In the genomic region with DNA sequence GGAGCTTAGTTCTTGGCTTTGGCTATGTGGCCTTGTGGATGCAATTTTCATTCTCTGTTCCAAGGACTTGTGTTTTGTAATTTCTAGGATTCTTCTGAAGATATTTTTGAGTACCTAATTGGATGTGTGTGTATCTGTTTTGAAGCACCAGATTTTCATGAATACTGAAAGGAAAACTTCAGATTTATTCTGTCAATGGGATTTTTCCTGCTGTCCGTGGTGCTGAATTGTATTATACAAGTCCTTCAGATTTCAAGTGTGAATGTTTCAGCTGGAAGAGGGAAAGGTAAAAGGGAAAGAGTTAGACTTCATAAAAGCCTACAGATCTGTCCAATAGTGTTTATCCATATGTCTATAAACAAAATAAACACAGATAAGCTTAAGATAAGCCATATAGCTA, we compare ENCODE assay signal across 20 cellular contexts. TPM values are rescaled to one million over a fixed set of nuclear protein-coding genes. Genes with fewer than 3 reads are reported as not detected.
DNase-seq lines count a peak whose midpoint lies in the region; ATAC-seq, FAIRE-seq and TF ChIP-seq lines count a peak whose summit lies in the region.
"Had no signal": no experiment of that assay in that cellular context is flagged by ENCODE, and none has a peak within 500 bp of the region (broad histone marks: within the 10 kb centered on the region; RNA-seq: fewer than 3 reads in every experiment).

No MANE protein-coding gene starts in this region.

- ATAC-seq in K562: no peak
- no peak for ATAC-seq in activated T-cell treated with anti-CD3 and anti-CD28 coated beads, Interleukin-2, amount 50 U/mL, for 72 hours (replicated peaks in 1 of 2)

- H3K4me1 ChIP-seq in K562 (replicated peaks in 1 of 2; ENCODE audit: control insufficient read depth in 2 of 2, insufficient read depth in 2 of 2, low read length in 2 of 2) (no peaks in the 10 kb centered on the region), liver (ENCODE audit: control insufficient read depth in 4 of 4, insufficient read depth in 4 of 4, low read length in 3 of 4) (no peaks in the 10 kb centered on the region), testis (no peaks in the 10 kb centered on the region), osteoblast (ENCODE audit: insufficient read depth, low read length) (no peaks in the 10 kb centered on the region)
- H3K4me1 ChIP-seq: uterus had no signal

- H3K9me3 ChIP-seq in K562 (replicated peaks; ENCODE audit: control insufficient read depth, insufficient read depth, low read depth, low read length): no peaks in the 10 kb centered on the region
- no peaks in the 10 kb centered on the region for H3K9me3 ChIP-seq in liver (ENCODE audit: control insufficient read depth in 4 of 4, low read length in 3 of 4)
- no peaks in the 10 kb centered on the region for H3K9me3 ChIP-seq in testis
- no peaks in the 10 kb centered on the region for H3K9me3 ChIP-seq in osteoblast (ENCODE audit: low read depth, low read length)
- H3K9me3 ChIP-seq: uterus had no signal

- no peak overlapping the region for H3K4me3 ChIP-seq in K562
- no peak overlapping the region for H3K4me3 ChIP-seq in liver (ENCODE audit: low read depth in 1 of 3, low read length in 3 of 3)
- no peak overlapping the region for H3K4me3 ChIP-seq in testis
- H3K4me3 ChIP-seq in osteoblast (ENCODE audit: insufficient read depth, low read length): no peak overlapping the region
- H3K4me3 ChIP-seq: uterus had no signal

- no peaks in the 10 kb centered on the region for H4K20me1 ChIP-seq in K562 (replicated peaks; ENCODE audit: control insufficient read depth, insufficient read depth, low read length)
- no peaks in the 10 kb centered on the region for H4K20me1 ChIP-seq in osteoblast (ENCODE audit: insufficient read depth, low read length)

- no peaks in the 10 kb centered on the region for H3K9me1 ChIP-seq in K562 (ENCODE audit: control insufficient read depth, insufficient read depth, low read length)

- no peak for TF ChIP-seq EP300 in K562 (IDR thresholded peaks at IDR 0.05; ENCODE audit: low read length)

- H3K27ac ChIP-seq in K562 (ENCODE audit: extremely low read depth, low read depth, low read length) (no peak overlapping the region), liver (ENCODE audit: low read depth in 1 of 2, low read length in 2 of 2) (no peak overlapping the region), testis (no peak overlapping the region), osteoblast (ENCODE audit: low read depth, low read length) (no peak overlapping the region)
- H3K27ac ChIP-seq: uterus had no signal

- H2AFZ ChIP-seq in K562 (ENCODE audit: low read depth, low read length) (no peak overlapping the region), osteoblast (ENCODE audit: low read length) (no peak overlapping the region)

- in situ Hi-C loops in Caki2 (cut with HindIII; ENCODE audit: low pct_unique_long_range_greater_than_20kb, low sequenced_read_pairs) (no loop called here), K562 (cut with MboI) (no loop called here)

- no TSS peak for BruUV-seq in K562 (replicated peaks; lab: Mats Ljungman, UMichigan)

- no peak overlapping the region for H3K4me3 Mint-ChIP-seq in activated T-cell treated with anti-CD3 and anti-CD28 coated beads, Interleukin-2, amount 50 U/mL, for 72 hours

- H3K27me3 ChIP-seq in K562 (ENCODE audit: control insufficient read depth in 2 of 2, insufficient read depth in 2 of 2, low read length in 2 of 2) (no peaks in the 10 kb centered on the region), liver (ENCODE audit: control insufficient read depth in 4 of 4, insufficient read depth in 4 of 4, low read length in 3 of 4) (peaks cover 0 to 7% (median 2%) of the 10 kb centered on the region in 4 donors), testis (no peaks in the 10 kb centered on the region), osteoblast (ENCODE audit: insufficient read depth, low read length) (no peaks in the 10 kb centered on the region)
- H3K27me3 ChIP-seq: uterus had no signal

- H3K27ac Mint-ChIP-seq in activated T-cell treated with anti-CD3 and anti-CD28 coated beads, Interleukin-2, amount 50 U/mL, for 72 hours: no peak overlapping the region

- TF ChIP-seq POLR2A in K562 (conservative IDR thresholded peaks at IDR 0.05) (no peak), testis (IDR thresholded peaks at IDR 0.05) (no peak)

- no peaks in the 10 kb centered on the region for H3K4me1 Mint-ChIP-seq in activated T-cell treated with anti-CD3 and anti-CD28 coated beads, Interleukin-2, amount 50 U/mL, for 72 hours (ENCODE audit: low read depth)

- FAIRE-seq in K562 (lab: Jason Lieb, UNC): no peak
- FAIRE-seq: colon had no signal

- WGBS in K562 (ENCODE audit: insufficient coverage, low coverage, missing lambda C conversion rate): 0% methylated on average over 1 of the region's 1 CpG
- WGBS in liver: 7% methylated on average over 1 of the region's 1 CpG
- 18 to 29% methylated on average over 1 of the region's 1 CpG for WGBS in testis, 2 donors

- H3K27me3 Mint-ChIP-seq in activated T-cell treated with anti-CD3 and anti-CD28 coated beads, Interleukin-2, amount 50 U/mL, for 72 hours (ENCODE audit: low read depth): peaks cover 37% of the 10 kb centered on the region

- H3K9ac ChIP-seq in K562 (ENCODE audit: insufficient read depth in 1 of 2, low read depth in 2 of 2, low read length in 2 of 2) (no peak overlapping the region), liver (ENCODE audit: low read depth in 1 of 2, low read length in 2 of 2) (no peak overlapping the region)

- TF ChIP-seq RAD21 in K562 (CRISPR knock-in tag; conservative IDR thresholded peaks at IDR 0.05 in 1 of 2, IDR thresholded peaks at IDR 0.05 in 1 of 2): no peak
- no peak for TF ChIP-seq RAD21 in liver (IDR thresholded peaks at IDR 0.05)

- CTCF ChIA-PET in K562 (lab: Yijun Ruan, JAX; ENCODE audit: low intra/inter-chr PET ratio): no interaction called here

- peaks cover 0 to 2% of the 10 kb centered on the region in 2 donors for H3K9me3 Mint-ChIP-seq in activated T-cell treated with anti-CD3 and anti-CD28 coated beads, Interleukin-2, amount 50 U/mL, for 72 hours

- H3K4me2 ChIP-seq in K562 (ENCODE audit: insufficient read depth, low read length) (no peak overlapping the region), osteoblast (ENCODE audit: insufficient read depth, low read length) (no peak overlapping the region)

- TF ChIP-seq CTCF in K562 (IDR thresholded peaks at IDR 0.05 in 2 of 3, conservative IDR thresholded peaks at IDR 0.05 in 1 of 3; ENCODE audit: insufficient read depth in 2 of 3, low read depth in 1 of 3, low read length in 3 of 3) (no peak), liver (IDR thresholded peaks at IDR 0.05; ENCODE audit: low read depth, low read length, missing input control) (no peak), testis (IDR thresholded peaks at IDR 0.05) (no peak), osteoblast (IDR thresholded peaks at IDR 0.05; ENCODE audit: extremely low read depth, low read depth, low read length) (no peak)

- POLR2A ChIA-PET in K562 (lab: Yijun Ruan, JAX): no interaction called here

- no peaks in the 10 kb centered on the region for H3K36me3 ChIP-seq in K562 (ENCODE audit: control insufficient read depth, insufficient read depth, low read length)
- H3K36me3 ChIP-seq in liver (ENCODE audit: control insufficient read depth in 4 of 4, insufficient read depth in 3 of 4, low read depth in 1 of 4, low read length in 3 of 4): no peaks in the 10 kb centered on the region
- H3K36me3 ChIP-seq in testis (ENCODE audit: low read depth, missing control alignments): no peaks in the 10 kb centered on the region
- no peaks in the 10 kb centered on the region for H3K36me3 ChIP-seq in osteoblast (ENCODE audit: insufficient read depth, low read length)
- H3K36me3 ChIP-seq: uterus had no signal

- peak; percentile 19 for DNase-seq in Caki2 (ENCODE audit: low read depth)
- DNase-seq in M059J (ENCODE audit: low read depth): peak; percentile 6
- no peak for DNase-seq in K562 (ENCODE audit: extremely low read depth in 1 of 4, low spot score in 3 of 4)
- no peak for DNase-seq in NCI-H1930 (lab: John Stamatoyannopoulos, UW)
- DNase-seq in testis: no peak
- no peak for DNase-seq in activated T-cell treated with anti-CD3 and anti-CD28 coated beads, Interleukin-2, amount 50 U/mL, for 72 hours
- DNase-seq in osteoblast (ENCODE audit: insufficient read length, low spot score, missing footprints): no peak
- DNase-seq: activated naive CD4-positive, alpha-beta T cell; anterior cingulate cortex; DMS79 treated with DMSO at 0.1 percent for 48 hours; foreskin melanocyte; kidney glomerular epithelial cell; NCI-H2171 treated with DMSO at 0.1 percent for 48 hours; NCI-H69; SIG-M5; uterus had no signal

- no peaks in the 10 kb centered on the region for H3K36me3 Mint-ChIP-seq in activated T-cell treated with anti-CD3 and anti-CD28 coated beads, Interleukin-2, amount 50 U/mL, for 72 hours (ENCODE audit: insufficient read depth in 2 of 2)

- intact Hi-C loops in K562 (cut with micrococcal nuclease) (no loop called here), testis (cut with DNase I; ENCODE audit: low total_unique reads) (no loop called here)

- H3K79me2 ChIP-seq in K562 (ENCODE audit: control insufficient read depth, insufficient read depth, low read length) (no peaks in the 10 kb centered on the region), osteoblast (ENCODE audit: insufficient read depth, low read length) (no peaks in the 10 kb centered on the region)

RNA-seq across cellular contexts. Expression of gene SYN3, which starts 18.2 kb away (rescaled TPM):
- not detected in 2 replicates for total RNA-seq in Caki2 (2014; rRNA removed; shearing (Covaris generic); ENCODE audit: low replicate concordance)
- total RNA-seq in M059J (2014; rRNA removed; shearing (Covaris generic)): not detected in 2 replicates
- not detected in 2 replicates for total RNA-seq in K562 (2011; cell fraction: chromatin; rRNA removed; ENCODE audit: low replicate concordance)
- total RNA-seq in K562 (2011; cell fraction: nucleolus; rRNA removed): not detected in 2 replicates
- total RNA-seq in K562 (2011; cell fraction: nucleoplasm; rRNA removed): not detected in 2 replicates
- total RNA-seq in K562 (2014; rRNA removed): not detected in 2 replicates
- total RNA-seq in K562 (2014; rRNA removed; fragmentation: Illumina TruSeq; extraction: Trizol): not detected in 2 replicates
- not detected in 2 replicates for total RNA-seq in K562 (2015; rRNA removed; fragmentation: Illumina TruSeq; extraction: Trizol)
- 0.35 TPM in 1 of 2 replicates, not detected in the other for total RNA-seq in K562 (2021)
- not detected in 2 replicates for polyA plus RNA-seq in K562 (2011; rRNA removed)
- not detected in 2 replicates for polyA plus RNA-seq in K562 (2011; cell fraction: cytosol; rRNA removed)
- polyA plus RNA-seq in K562 (2011; cell fraction: nucleus; rRNA removed): 0.40 TPM in 1 of 2 replicates, not detected in the other
- polyA plus RNA-seq in K562 (2012): 0.08 and 0.30 TPM in 2 replicates
- 0.09 and 0.17 TPM in 2 replicates for polyA plus RNA-seq in K562 (2014; fragmentation: Illumina TruSeq; extraction: Trizol)
- under 1 TPM in 1 of 2 experiments, not detected in 1; 0.10 TPM for polyA plus RNA-seq in K562 (2014; fragmentation: Nextera tagmentation; extraction: Ambion mirVana)
- polyA plus RNA-seq in K562 (2014; rRNA removed): 0.04 TPM in 1 of 2 replicates, not detected in the other
- polyA minus RNA-seq in K562 (2011; rRNA and poly(A)+ RNA removed): not detected in 2 replicates
- polyA minus RNA-seq in K562 (2011; cell fraction: cytosol; rRNA and poly(A)+ RNA removed): not detected in 2 replicates
- polyA minus RNA-seq in K562 (2011; cell fraction: nucleus; rRNA and poly(A)+ RNA removed): not detected in 2 replicates
- total RNA-seq in liver: under 1 TPM; under 0.01 to 0.47 TPM
- under 1 TPM in 1 of 2 donors, not detected in 1; 0.03 TPM for polyA plus RNA-seq in liver
- 10 to 100 TPM in 1 of 2 donors, 1 to 10 TPM in 1; 3.6 to 16.7 TPM for total RNA-seq in testis
- 9.4 TPM for polyA plus RNA-seq in testis (ENCODE audit: insufficient read depth, low read depth, low replicate concordance)
- not detected for total RNA-seq in activated T-cell treated with anti-CD3 and anti-CD28 coated beads, Interleukin-2, amount 50 U/mL, for 72 hours
- total RNA-seq in osteoblast: not detected in 2 replicates
- total RNA-seq: LHCN-M2; T-helper 1 cell treated with Interleukin-12 subunit alpha and Interleukin-12 subunit beta and Interleukin-4 antibody, amounts not matched to agents 30 ng/mL and 1 ng/mL, for 36 hours had no signal

Comparison
In these comparisons a context has a peak if more than half of its experiments do, and no peak if none do; other contexts are left out.
1. DNase-seq: peak in Caki2 (single experiment) and M059J (single experiment); none in K562 (0 of 4), NCI-H1930 (0 of 2), testis (single experiment), activated T-cell treated with anti-CD3 and anti-CD28 coated beads, Interleukin-2, amount 50 U/mL, for 72 hours (0 of 2) and osteoblast (single experiment).